In genomic region chr5:142087920-142088679, GRCh38 we compare ENCODE assay signal across 12 cellular contexts. TPM values are rescaled to one million over a fixed set of nuclear protein-coding genes. Genes with fewer than 3 reads are reported as not detected.
DNase-seq lines count a peak whose midpoint lies in the region; ATAC-seq and TF ChIP-seq lines count a peak whose summit lies in the region.
"Had no signal": no experiment of that assay in that cellular context is flagged by ENCODE, and none has a peak within 500 bp of the region (broad histone marks: within the 10 kb centered on the region; RNA-seq: fewer than 3 reads in every experiment).

No MANE protein-coding gene starts in this region.

- H3K4me1 Mint-ChIP-seq in activated naive CD8-positive, alpha-beta T cell treated with anti-CD3 and anti-CD28 coated beads, Interleukin-2, amount 50 U/mL, for 24 hours = peaks cover 73% of the 10 kb centered on the region
- no peaks in the 10 kb centered on the region for H3K4me1 Mint-ChIP-seq in WTC11

- peak; percentile 78 for ATAC-seq in activated naive CD8-positive, alpha-beta T cell treated with anti-CD3 and anti-CD28 coated beads, Interleukin-2, amount 50 U/mL, for 24 hours
- ATAC-seq in WTC11 (no peak), HG02840 (IDR thresholded peaks at IDR 0.05; ENCODE audit: low FRiP score, unreplicated experiment) (no peak)
- ATAC-seq: body of pancreas, PC-3 had no signal

- in situ Hi-C loops in ACHN (cut with HindIII; ENCODE audit: low pct_ligation_motif_present, low pct_unique_long_range_greater_than_20kb, low sequenced_read_pairs) = no loop called here

- no peaks in the 10 kb centered on the region for H3K9me3 Mint-ChIP-seq in activated naive CD8-positive, alpha-beta T cell treated with anti-CD3 and anti-CD28 coated beads, Interleukin-2, amount 50 U/mL, for 24 hours
- no peaks in the 10 kb centered on the region for H3K9me3 Mint-ChIP-seq in WTC11

- H3K4me3 ChIP-seq in GM12865 (ENCODE audit: low read depth, low read length) = no peak overlapping the region
- H3K4me3 ChIP-seq: body of pancreas had no signal

- DNase-seq in GM12865 (ENCODE audit: low read depth) (peak; percentile 25), T-helper 22 cell (ENCODE audit: low read depth) (peak; percentile 43), WTC11 (ENCODE audit: low spot score) (no peak), ACHN (no peak), NCI-H446 treated with DMSO at 0.1 percent for 48 hours (lab: John Stamatoyannopoulos, UW) (no peak)
- DNase-seq in activated naive CD8-positive, alpha-beta T cell treated with anti-CD3 and anti-CD28 coated beads, Interleukin-2, amount 50 U/mL, for 24 hours = no peak
- DNase-seq in stimulated activated CD4-positive, alpha-beta T cell treated with anti-CD3 and anti-CD28 coated beads, Interleukin-15, amount 100 ng/mL, for 24 hours = peak; percentile 63
- DNase-seq: body of pancreas, NCI-H524, PC-3, SW 1271 had no signal

- POLR2A ChIA-PET in WTC11 (lab: Charles Lee) = no interaction called here

- no peak for TF ChIP-seq CTCF in GM12865 (IDR thresholded peaks at IDR 0.05; ENCODE audit: insufficient read depth, low read depth, low read length, missing control alignments)
- no peak for TF ChIP-seq CTCF in WTC11 (IDR thresholded peaks at IDR 0.05)

- H3K4me3 Mint-ChIP-seq in activated naive CD8-positive, alpha-beta T cell treated with anti-CD3 and anti-CD28 coated beads, Interleukin-2, amount 50 U/mL, for 24 hours = peak overlapping the region; percentile 44
- H3K4me3 Mint-ChIP-seq in WTC11 = no peak overlapping the region

- peak overlapping the region; percentile 89 for H3K27ac Mint-ChIP-seq in activated naive CD8-positive, alpha-beta T cell treated with anti-CD3 and anti-CD28 coated beads, Interleukin-2, amount 50 U/mL, for 24 hours
- no peak overlapping the region for H3K27ac Mint-ChIP-seq in WTC11

- no peaks in the 10 kb centered on the region for H3K27me3 Mint-ChIP-seq in activated naive CD8-positive, alpha-beta T cell treated with anti-CD3 and anti-CD28 coated beads, Interleukin-2, amount 50 U/mL, for 24 hours
- peaks cover 9% of the 10 kb centered on the region; the same call in 1 of the 2 replicates for H3K27me3 Mint-ChIP-seq in WTC11 (ENCODE audit: low read depth)

- CTCF ChIA-PET in WTC11 (lab: Charles Lee) = interaction anchor here (1.5 kb wide), 1 partner anchor 15 kb away, joined by 3 read pairs; no protein-coding TSS in a partner anchor

- H3K36me3 Mint-ChIP-seq in activated naive CD8-positive, alpha-beta T cell treated with anti-CD3 and anti-CD28 coated beads, Interleukin-2, amount 50 U/mL, for 24 hours (ENCODE audit: low read depth) = no peaks in the 10 kb centered on the region
- no peaks in the 10 kb centered on the region for H3K36me3 Mint-ChIP-seq in WTC11

TF ChIP-seq in WTC11, 78 proteins besides CTCF, POLR2A, EP300 and RAD21:
- TF ChIP-seq NR3C1 (CRISPR knock-in tag; conservative IDR thresholded peaks at IDR 0.05; ENCODE audit: low read depth) = no peak

RNA-seq across cellular contexts. Expression of gene NDFIP1, which starts 20.5 kb away (rescaled TPM):
- 26.4 to 27.6 TPM (median 26.6 TPM) in 3 replicates for total RNA-seq in WTC11 (2021)

Comparison
In these comparisons a context has a peak if more than half of its experiments do, and no peak if none do; other contexts are left out.
1. DNase-seq: peak in GM12865 (single experiment), T-helper 22 cell (single experiment) and stimulated activated CD4-positive, alpha-beta T cell treated with anti-CD3 and anti-CD28 coated beads, Interleukin-15, amount 100 ng/mL, for 24 hours (single experiment); none in activated naive CD8-positive, alpha-beta T cell treated with anti-CD3 and anti-CD28 coated beads, Interleukin-2, amount 50 U/mL, for 24 hours (single experiment), WTC11 (single experiment), ACHN (single experiment) and NCI-H446 treated with DMSO at 0.1 percent for 48 hours (single experiment).